25 cellular contexts compared by ENCODE assay signal in genomic region chr11:36237341-36237740, GRCh38. TPM values are rescaled to one million over a fixed set of nuclear protein-coding genes. Genes with fewer than 3 reads are reported as not detected.
DNase-seq lines count a peak whose midpoint lies in the region; FAIRE-seq and TF ChIP-seq lines count a peak whose summit lies in the region.
"Had no signal": no experiment of that assay in that cellular context is flagged by ENCODE, and none has a peak within 500 bp of the region (broad histone marks: within the 10 kb centered on the region; RNA-seq: fewer than 3 reads in every experiment).

No MANE protein-coding gene starts in this region.

- H3K79me2 ChIP-seq in endothelial cell of umbilical vein (ENCODE audit: control insufficient read depth, insufficient read depth, low read length): no peaks in the 10 kb centered on the region

- H4K20me1 ChIP-seq in endothelial cell of umbilical vein (replicated peaks; ENCODE audit: control insufficient read depth, extremely low read depth, insufficient read depth, low read length): no peaks in the 10 kb centered on the region
- H4K20me1 ChIP-seq: BLaER1 treated with 17β-estradiol and CSF1 and Interleukin-3, amounts not matched to agents 10 nM and 100 nM had no signal

- H3K9me3 Mint-ChIP-seq in brain (peaks cover 0 to 7% (median 0%) of the 10 kb centered on the region in 5 experiments), mesothelial cell of epicardium (no peaks in the 10 kb centered on the region)
- H3K9me3 Mint-ChIP-seq: CD4-positive, alpha-beta T cell; CD8-positive, alpha-beta T cell had no signal

- no TSS peak for BruUV-seq in endothelial cell of umbilical vein (replicated peaks; lab: Mats Ljungman, UMichigan)

- H3K27me3 Mint-ChIP-seq in brain (no peaks in the 10 kb centered on the region), mesothelial cell of epicardium (ENCODE audit: low read depth) (no peaks in the 10 kb centered on the region)

- H3K36me3 Mint-ChIP-seq in brain (peaks cover 8% of the 10 kb centered on the region), mesothelial cell of epicardium (peaks cover 5% of the 10 kb centered on the region)
- H3K36me3 Mint-ChIP-seq: CD8-positive, alpha-beta T cell had no signal

- no peak for TF ChIP-seq POLR2A in endothelial cell of umbilical vein (IDR thresholded peaks at IDR 0.05; ENCODE audit: low read depth, low read length)
- TF ChIP-seq POLR2A in sigmoid colon (IDR thresholded peaks at IDR 0.05): no peak

- H3K27me3 ChIP-seq in endothelial cell of umbilical vein (ENCODE audit: control insufficient read depth in 2 of 2, insufficient read depth in 2 of 2, low read length in 2 of 2) (no peaks in the 10 kb centered on the region), sigmoid colon (no peaks in the 10 kb centered on the region)
- H3K27me3 ChIP-seq: BLaER1 treated with 17β-estradiol and CSF1 and Interleukin-3, amounts not matched to agents 10 nM and 100 nM had no signal

- no peak for TF ChIP-seq EP300 in sigmoid colon (IDR thresholded peaks at IDR 0.05)

- peaks cover 42% of the 10 kb centered on the region for H3K4me1 Mint-ChIP-seq in brain
- H3K4me1 Mint-ChIP-seq in mesothelial cell of epicardium: peaks cover 36% of the 10 kb centered on the region
- H3K4me1 Mint-ChIP-seq: B cell had no signal

- H3K4me3 Mint-ChIP-seq in brain (no peak overlapping the region), mesothelial cell of epicardium (no peak overlapping the region)
- H3K4me3 Mint-ChIP-seq: B cell; CD4-positive, alpha-beta T cell; CD8-positive, alpha-beta T cell had no signal

- intact Hi-C loops in endothelial cell of umbilical vein (cut with micrococcal nuclease) (no loop called here), sigmoid colon (cut with DNase I) (no loop called here)

- dilution Hi-C loops in endothelial cell of umbilical vein (cut with MboI; ENCODE audit: extremely low pct_ligation_motif_present, low sequenced_read_pairs): no loop called here

- H3K27ac Mint-ChIP-seq in brain: peak overlapping the region; percentile 23 to 75 (median 66)
- peak overlapping the region; percentile 27 for H3K27ac Mint-ChIP-seq in mesothelial cell of epicardium
- H3K27ac Mint-ChIP-seq: B cell; CD4-positive, alpha-beta T cell; CD8-positive, alpha-beta T cell had no signal

- no peak for TF ChIP-seq CTCF in brain (conservative IDR thresholded peaks at IDR 0.05)
- TF ChIP-seq CTCF in endothelial cell of umbilical vein (IDR thresholded peaks at IDR 0.05; ENCODE audit: extremely low read depth in 1 of 2, insufficient read depth in 1 of 2, low read depth in 1 of 2, low read length in 2 of 2): no peak
- TF ChIP-seq CTCF in mesothelial cell of epicardium (IDR thresholded peaks at IDR 0.05; ENCODE audit: unreplicated experiment): no peak
- no peak for TF ChIP-seq CTCF in sigmoid colon (IDR thresholded peaks at IDR 0.05)

- CTCF ChIA-PET in endothelial cell of umbilical vein (lab: Charles Lee): interaction anchor here (1.9 kb wide), 1 partner anchor 415 kb away, joined by 7 read pairs; no protein-coding TSS in a partner anchor

- DNase-seq in endothelial cell of umbilical vein (ENCODE audit: low read depth, low spot score) (peak; percentile 56), mesothelial cell of epicardium (ENCODE audit: low spot score in 2 of 2, unreplicated experiment in 2 of 2) (no peak), pulmonary artery endothelial cell (ENCODE audit: low read depth, low spot score) (peak; percentile 17), GM03348 (ENCODE audit: low spot score) (no peak), NCI-H1694 (lab: John Stamatoyannopoulos, UW) (no peak), sigmoid colon (no peak)
- no peak for DNase-seq in activated T-cell treated with anti-CD3 and anti-CD28 coated beads, Interleukin-2, amount 50 U/mL, for 48 hours
- DNase-seq: AML-193; Caco-2; Calu3; CD4-positive, alpha-beta T cell; CD8-positive, alpha-beta T cell; DMS79 treated with DMSO at 0.1 percent for 48 hours; GF-D8 had no signal

- H3K9me3 ChIP-seq in endothelial cell of umbilical vein (replicated peaks; ENCODE audit: control insufficient read depth, insufficient read depth, low read length) (no peaks in the 10 kb centered on the region), sigmoid colon (no peaks in the 10 kb centered on the region)
- H3K9me3 ChIP-seq: A549, Caco-2 had no signal

- H3K27ac ChIP-seq in endothelial cell of umbilical vein (ENCODE audit: insufficient read depth, low read depth, low read length) (no peak overlapping the region), sigmoid colon (no peak overlapping the region)
- H3K27ac ChIP-seq: 22Rv1; A549; BLaER1 treated with 17β-estradiol and CSF1 and Interleukin-3, amounts not matched to agents 10 nM and 100 nM; C4-2B had no signal

- no peak overlapping the region for H3K4me3 ChIP-seq in endothelial cell of umbilical vein (replicated peaks in 1 of 3; ENCODE audit: insufficient read depth in 1 of 3, low read depth in 1 of 3, low read length in 3 of 3)
- H3K4me3 ChIP-seq in sigmoid colon: no peak overlapping the region
- H3K4me3 ChIP-seq: A549; BLaER1 treated with 17β-estradiol and CSF1 and Interleukin-3, amounts not matched to agents 10 nM and 100 nM; GM12878 had no signal

- H3K9ac ChIP-seq in endothelial cell of umbilical vein (replicated peaks; ENCODE audit: extremely low read depth, insufficient read depth, low read length): no peak overlapping the region
- H3K9ac ChIP-seq: BLaER1 treated with 17β-estradiol and CSF1 and Interleukin-3, amounts not matched to agents 10 nM and 100 nM had no signal

- POLR2A ChIA-PET in endothelial cell of umbilical vein (lab: Charles Lee): no interaction called here

- H3K4me1 ChIP-seq in endothelial cell of umbilical vein (ENCODE audit: control insufficient read depth, extremely low read depth, insufficient read depth, low read length): no peaks in the 10 kb centered on the region
- peaks cover 0 to under 1% (median 0%) of the 10 kb centered on the region in 4 donors for H3K4me1 ChIP-seq in sigmoid colon
- H3K4me1 ChIP-seq: A549, Caco-2 had no signal

- H3K4me2 ChIP-seq in endothelial cell of umbilical vein (ENCODE audit: insufficient read depth, low read length): no peak overlapping the region
- H3K4me2 ChIP-seq: A549 had no signal

- no peak overlapping the region for H2AFZ ChIP-seq in endothelial cell of umbilical vein (ENCODE audit: low read depth, low read length)

- no peaks in the 10 kb centered on the region for H3K9me1 ChIP-seq in endothelial cell of umbilical vein (replicated peaks; ENCODE audit: control insufficient read depth, extremely low read depth, insufficient read depth, low read length)

- H3K36me3 ChIP-seq in endothelial cell of umbilical vein (ENCODE audit: control insufficient read depth in 2 of 2, extremely low read depth in 1 of 2, insufficient read depth in 2 of 2, low read length in 2 of 2) (no peaks in the 10 kb centered on the region), sigmoid colon (no peaks in the 10 kb centered on the region)

- FAIRE-seq in endothelial cell of umbilical vein (lab: Jason Lieb, UNC): peak; percentile 26
- FAIRE-seq: A549, D721Med, G401.6, GM12878, GM12892, GM18507 had no signal

TF ChIP-seq in endothelial cell of umbilical vein, 7 proteins besides CTCF, POLR2A, EP300 and RAD21:
- no peak for TF ChIP-seq JUN (IDR thresholded peaks at IDR 0.05; ENCODE audit: borderline replicate concordance, insufficient read depth, insufficient read length, low read depth)
- TF ChIP-seq MAX (IDR thresholded peaks at IDR 0.05; ENCODE audit: insufficient read depth, insufficient read length): no peak
- TF ChIP-seq FOS (IDR thresholded peaks at IDR 0.05; ENCODE audit: borderline replicate concordance, insufficient read depth, low read length): no peak
- no peak for TF ChIP-seq MYC (IDR thresholded peaks at IDR 0.05; ENCODE audit: low read depth, low read length)

RNA-seq across cellular contexts. Expression of gene COMMD9, which starts 51.9 kb away (rescaled TPM):
- polyA plus RNA-seq in brain (ENCODE audit: insufficient read depth, low read depth, low replicate concordance): 90.2 TPM
- 78.9 and 79.0 TPM in 2 replicates for total RNA-seq in endothelial cell of umbilical vein
- 65.1 and 69.7 TPM in 2 replicates for polyA plus RNA-seq in endothelial cell of umbilical vein
- 86.7 and 89.2 TPM in 2 replicates for polyA plus RNA-seq in endothelial cell of umbilical vein (2011; cell fraction: cytosol; rRNA removed)
- polyA plus RNA-seq in endothelial cell of umbilical vein (2011; cell fraction: nucleus; rRNA removed): 65.4 and 71.4 TPM in 2 replicates
- 66.3 and 71.6 TPM in 2 replicates for polyA plus RNA-seq in endothelial cell of umbilical vein (2012)
- polyA minus RNA-seq in endothelial cell of umbilical vein: 61.1 and 88.0 TPM in 2 replicates
- 45.4 TPM for polyA minus RNA-seq in endothelial cell of umbilical vein (2011; cell fraction: cytosol; rRNA and poly(A)+ RNA removed)
- 25.3 and 29.7 TPM in 2 replicates for polyA minus RNA-seq in endothelial cell of umbilical vein (2011; cell fraction: nucleus; rRNA and poly(A)+ RNA removed)
- 50.5 to 55.3 TPM (median 53.5 TPM) in 3 replicates for total RNA-seq in mesothelial cell of epicardium
- total RNA-seq in pulmonary artery endothelial cell: 22.3 and 42.4 TPM in 2 replicates
- 10 to 100 TPM; 15.5 to 44.6 (median 26.2) TPM for total RNA-seq in sigmoid colon
- 10 to 100 TPM; 30.7 to 40.8 (median 40.2) TPM for polyA plus RNA-seq in sigmoid colon

RNA-seq across cellular contexts. Expression of gene PRR5L, which starts 58.7 kb away (rescaled TPM):
- polyA plus RNA-seq in brain (ENCODE audit: insufficient read depth, low read depth, low replicate concordance) (9.0 TPM), endothelial cell of umbilical vein (1.7 and 2.5 TPM in 2 replicates), sigmoid colon (100 to 1,000 TPM in 1 of 3 donors, 10 to 100 TPM in 2; 75.7 to 105 (median 99.1) TPM)
- total RNA-seq in endothelial cell of umbilical vein (6.1 and 9.5 TPM in 2 replicates), mesothelial cell of epicardium (5.2 to 6.7 TPM (median 6.5 TPM) in 3 replicates), pulmonary artery endothelial cell (9.6 and 15.5 TPM in 2 replicates), sigmoid colon (10 to 100 TPM in 1 of 4 donors, 1 to 10 TPM in 3; 3.3 to 11.9 (median 5.1) TPM)
- polyA plus RNA-seq in endothelial cell of umbilical vein (2011; cell fraction: cytosol; rRNA removed): 1.6 and 1.9 TPM in 2 replicates
- polyA plus RNA-seq in endothelial cell of umbilical vein (2011; cell fraction: nucleus; rRNA removed): 5.4 and 7.8 TPM in 2 replicates
- 5.2 and 7.3 TPM in 2 replicates for polyA plus RNA-seq in endothelial cell of umbilical vein (2012)
- 1.8 and 4.1 TPM in 2 replicates for polyA minus RNA-seq in endothelial cell of umbilical vein
- 5.5 TPM for polyA minus RNA-seq in endothelial cell of umbilical vein (2011; cell fraction: cytosol; rRNA and poly(A)+ RNA removed)
- polyA minus RNA-seq in endothelial cell of umbilical vein (2011; cell fraction: nucleus; rRNA and poly(A)+ RNA removed): 3.6 and 5.2 TPM in 2 replicates
- total RNA-seq: Caco-2 had no signal

Comparison
In these comparisons a context has a peak if more than half of its experiments do, and no peak if none do; other contexts are left out.
1. DNase-seq: peak in endothelial cell of umbilical vein (single experiment) and pulmonary artery endothelial cell (single experiment); none in mesothelial cell of epicardium (0 of 2), activated T-cell treated with anti-CD3 and anti-CD28 coated beads, Interleukin-2, amount 50 U/mL, for 48 hours (0 of 2), GM03348 (single experiment), NCI-H1694 (single experiment) and sigmoid colon (single experiment).